9 cellular contexts compared by ENCODE assay signal in the genomic region with DNA sequence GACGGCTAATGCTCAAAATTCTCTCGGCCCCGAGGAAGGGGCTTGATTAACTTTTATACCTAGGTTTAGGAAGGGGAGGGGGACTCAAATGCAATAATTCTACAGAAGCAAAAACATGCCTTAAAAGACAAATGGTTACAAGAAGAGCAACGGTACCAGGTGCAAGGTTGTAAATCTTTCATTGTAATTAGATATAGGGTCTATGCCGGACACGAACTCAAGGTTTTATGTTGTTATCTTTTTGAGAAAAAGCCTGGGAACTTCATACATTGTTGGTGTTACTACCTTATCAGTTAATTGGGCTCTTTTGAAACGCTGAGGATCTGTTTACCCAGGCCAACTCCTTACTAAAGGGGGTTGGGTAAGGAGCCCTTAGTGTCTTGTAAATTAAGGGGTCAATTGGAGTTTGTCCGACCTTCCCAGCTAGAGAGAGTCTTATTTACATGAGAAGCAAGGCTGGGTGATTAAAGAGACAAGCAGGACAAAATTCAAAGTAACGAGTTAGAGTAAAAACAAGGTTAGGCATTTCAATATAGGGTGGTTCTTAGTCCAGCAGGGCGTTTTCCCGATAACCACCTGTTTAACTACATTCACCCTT. TPM values are rescaled to one million over a fixed set of nuclear protein-coding genes. Genes with fewer than 3 reads are reported as not detected.
DNase-seq lines count a peak whose midpoint lies in the region; ATAC-seq and TF ChIP-seq lines count a peak whose summit lies in the region.
"Not testable (repeated sequence)": the region's sequence is repeated elsewhere in the genome, so short reads cannot be mapped to it uniquely, and the experiment has no call there.
"Had no signal": no experiment of that assay in that cellular context is flagged by ENCODE, and none has a peak within 500 bp of the region (broad histone marks: within the 10 kb centered on the region; RNA-seq: fewer than 3 reads in every experiment).

No MANE protein-coding gene starts in this region.

- not testable (repeated sequence) for H4K20me1 ChIP-seq in SK-N-SH (ENCODE audit: insufficient read depth)

- H3K36me3 ChIP-seq in H7 (replicated peaks; ENCODE audit: control insufficient read depth, insufficient read depth, low read length); SK-N-SH (replicated peaks in 1 of 2; ENCODE audit: control insufficient read depth in 1 of 2, insufficient read depth in 2 of 2, low read length in 1 of 2); naive thymus-derived CD4-positive, alpha-beta T cell (ENCODE audit: control insufficient read depth in 2 of 3, insufficient read depth in 3 of 3, low read length in 3 of 3); gastrocnemius medialis: not testable (repeated sequence)

- H3K9me3 Mint-ChIP-seq in activated naive CD8-positive, alpha-beta T cell (ENCODE audit: low read depth); naive thymus-derived CD4-positive, alpha-beta T cell: not testable (repeated sequence)

- H3K27me3 ChIP-seq in H7 (ENCODE audit: control insufficient read depth, insufficient read depth, low read length); SK-N-SH (ENCODE audit: insufficient read depth); naive thymus-derived CD4-positive, alpha-beta T cell (ENCODE audit: control insufficient read depth in 2 of 2, insufficient read depth in 2 of 2, low read length in 2 of 2); gastrocnemius medialis: not testable (repeated sequence)

- not testable (repeated sequence) for TF ChIP-seq POLR2A in gastrocnemius medialis (IDR thresholded peaks at IDR 0.05)

- 51% methylated on average over 11 of the region's 11 CpGs for WGBS in SK-N-SH (ENCODE audit: low lambda C conversion rate)

- not testable (repeated sequence) for H3K27me3 Mint-ChIP-seq in activated naive CD8-positive, alpha-beta T cell; naive thymus-derived CD4-positive, alpha-beta T cell

- not testable (repeated sequence) for H3K36me3 Mint-ChIP-seq in activated naive CD8-positive, alpha-beta T cell
- peaks cover 0 to 29% (median 0%) of the 10 kb centered on the region in 5 donors for H3K36me3 Mint-ChIP-seq in naive thymus-derived CD4-positive, alpha-beta T cell

- H3K4me3 ChIP-seq in H7 (ENCODE audit: insufficient read depth, low read depth, low read length): peak overlapping the region; percentile 10
- H3K4me3 ChIP-seq in SK-N-SH (ENCODE audit: low read depth in 2 of 2, low read length in 1 of 2); fibroblast of villous mesenchyme (ENCODE audit: low read depth, low read length); naive thymus-derived CD4-positive, alpha-beta T cell (ENCODE audit: low read length); gastrocnemius medialis: not testable (repeated sequence)

- TF ChIP-seq CTCF in SK-N-SH (IDR thresholded peaks at IDR 0.05); fibroblast of villous mesenchyme (IDR thresholded peaks at IDR 0.05; ENCODE audit: insufficient read depth, low read depth, low read length); gastrocnemius medialis (IDR thresholded peaks at IDR 0.05 in 4 of 5, conservative IDR thresholded peaks at IDR 0.05 in 1 of 5): not testable (repeated sequence)

- H3K9me2 ChIP-seq in SK-N-SH: not testable (repeated sequence)

- not testable (repeated sequence) for ATAC-seq in naive thymus-derived CD4-positive, alpha-beta T cell; gastrocnemius medialis

- peak overlapping the region; percentile 11 for H3K27ac Mint-ChIP-seq in activated naive CD8-positive, alpha-beta T cell
- peak overlapping the region in 7 of 9 donors; percentile 1 to 99 (median 21) for H3K27ac Mint-ChIP-seq in naive thymus-derived CD4-positive, alpha-beta T cell

- H3K4me2 ChIP-seq in SK-N-SH: 0 out of 2 replicates have a peak overlapping the region, but pooled peaks have one; percentile 14

- DNase-seq in H7 (peak; percentile 54), fibroblast of villous mesenchyme (ENCODE audit: low read depth) (peak; percentile 17), iPS-NIHi11 (ENCODE audit: low spot score) (peak; percentile 52)
- DNase-seq in SK-N-SH; naive thymus-derived CD4-positive, alpha-beta T cell; gastrocnemius medialis: not testable (repeated sequence)

- H2AFZ ChIP-seq in SK-N-SH (ENCODE audit: low read depth): peak overlapping the region; percentile 40; the same call in 1 of the 2 replicates

- not testable (repeated sequence) for H3K4me3 Mint-ChIP-seq in activated naive CD8-positive, alpha-beta T cell; naive thymus-derived CD4-positive, alpha-beta T cell

- H3K4me1 Mint-ChIP-seq in activated naive CD8-positive, alpha-beta T cell (ENCODE audit: low read depth): peaks cover 21% of the 10 kb centered on the region
- peaks cover 16 to 37% (median 27%) of the 10 kb centered on the region in 7 donors for H3K4me1 Mint-ChIP-seq in naive thymus-derived CD4-positive, alpha-beta T cell

- not testable (repeated sequence) for H3K4me1 ChIP-seq in SK-N-SH (ENCODE audit: control insufficient read depth in 1 of 2, insufficient read depth in 2 of 2, low read depth in 1 of 2, low read length in 1 of 2); gastrocnemius medialis
- H3K4me1 ChIP-seq in naive thymus-derived CD4-positive, alpha-beta T cell (ENCODE audit: control insufficient read depth in 2 of 2, insufficient read depth in 2 of 2, low read length in 2 of 2): peaks cover 12 to 20% of the 10 kb centered on the region in 2 donors

- H3K79me2 ChIP-seq in SK-N-SH (ENCODE audit: insufficient read depth): peaks cover 12% of the 10 kb centered on the region

- H3F3A ChIP-seq in SK-N-SH (replicated peaks; ENCODE audit: insufficient read depth): peaks cover 20% of the 10 kb centered on the region

- intact Hi-C loops in naive thymus-derived CD4-positive, alpha-beta T cell (cut with micrococcal nuclease): loop anchor here in 1 of 2 donors (5.0 kb wide), 1 partner anchor 1869 kb away; a partner anchor contains a TSS
- intact Hi-C loops in gastrocnemius medialis (cut with DNase I; ENCODE audit: low total_unique reads): not testable (repeated sequence)

- not testable (repeated sequence) for TF ChIP-seq RAD21 in SK-N-SH (IDR thresholded peaks at IDR 0.05; ENCODE audit: low read length)

- CTCF ChIA-PET in SK-N-SH (lab: Yijun Ruan, JAX); naive thymus-derived CD4-positive, alpha-beta T cell (lab: Charles Lee): not testable (repeated sequence)

- TF ChIP-seq EP300 in SK-N-SH (IDR thresholded peaks at IDR 0.05; ENCODE audit: borderline replicate concordance in 1 of 2, low read depth in 1 of 2, low read length in 1 of 2): not testable (repeated sequence)

- not testable (repeated sequence) for H3K27ac ChIP-seq in SK-N-SH (ENCODE audit: low read depth in 2 of 2, low read length in 1 of 2); naive thymus-derived CD4-positive, alpha-beta T cell (ENCODE audit: low read depth, low read length)
- H3K27ac ChIP-seq in gastrocnemius medialis: peak overlapping the region in 3 of 4 donors; percentile 42 to 60 (median 59)

- H3K9ac ChIP-seq in SK-N-SH: not testable (repeated sequence)

- not testable (repeated sequence) for H3K9me3 ChIP-seq in SK-N-SH; naive thymus-derived CD4-positive, alpha-beta T cell (ENCODE audit: control insufficient read depth in 2 of 3, low read length in 3 of 3); gastrocnemius medialis

- POLR2A ChIA-PET in SK-N-SH (lab: Yijun Ruan, JAX); naive thymus-derived CD4-positive, alpha-beta T cell (lab: Charles Lee): not testable (repeated sequence)

- in situ Hi-C loops in gastrocnemius medialis (cut with MboI; ENCODE audit: low sequenced_read_pairs in 4 of 4): not testable (repeated sequence)

RNA-seq across cellular contexts. Expression of a gene that starts 3.4 kb away (rescaled TPM):
- 1.1 and 4.7 TPM in 2 replicates for total RNA-seq in H7 (2014; rRNA removed; shearing (Covaris generic))
- 56.1 and 72.4 TPM in 2 replicates for polyA plus RNA-seq in SK-N-SH (2012; rRNA removed)
- polyA plus RNA-seq in SK-N-SH (2012; cell fraction: cytosol; rRNA removed): 85.8 and 103 TPM in 2 replicates
- 29.4 and 57.0 TPM in 2 replicates for polyA plus RNA-seq in SK-N-SH (2012; cell fraction: nucleus; rRNA removed)
- total RNA-seq in fibroblast of villous mesenchyme: 59.9 and 60.5 TPM in 2 replicates
- 100 to 1,000 TPM in 2 of 5 experiments, 10 to 100 TPM in 3; 42.4 to 307 (median 96.0) TPM for total RNA-seq in naive thymus-derived CD4-positive, alpha-beta T cell
- polyA plus RNA-seq in naive thymus-derived CD4-positive, alpha-beta T cell: 10 to 100 TPM; 46.1 to 48.0 TPM
- 10 to 100 TPM; 13.5 to 18.5 (median 14.2) TPM for total RNA-seq in gastrocnemius medialis
- total RNA-seq: HT-29 had no signal
- polyA plus RNA-seq: neural cell had no signal
